In genomic region chr16:52861614-52862022, GRCh38 we compare ENCODE assay signal across 8 cellular contexts.
DNase-seq lines count a peak whose midpoint lies in the region; ATAC-seq and TF ChIP-seq lines count a peak whose summit lies in the region.

No MANE protein-coding gene starts in this region.

- peaks cover 2% of the 10 kb centered on the region for H3K27me3 Mint-ChIP-seq in neural progenitor cell (ENCODE audit: insufficient read depth, low read depth)

- H3K36me3 Mint-ChIP-seq in neural progenitor cell, result no peaks in the 10 kb centered on the region

- H3K36me3 ChIP-seq in neural progenitor cell, result no peaks in the 10 kb centered on the region

- H3K27ac Mint-ChIP-seq in neural progenitor cell, result no peak overlapping the region

- in situ Hi-C loops in GM13977 (cut with MboI; ENCODE audit: low pct_unique_long_range_greater_than_20kb, low sequenced_read_pairs, unreplicated experiment), result no loop called here

- H3K4me2 ChIP-seq in neural progenitor cell, result no peak overlapping the region

- TF ChIP-seq CTCF in dorsolateral prefrontal cortex (IDR thresholded peaks at IDR 0.05 in 54 of 56, conservative IDR thresholded peaks at IDR 0.05 in 2 of 56; ENCODE audit: low read depth in 1 of 56, partially characterized antibody in 56 of 56) (peak in 53 of 56 donors; percentile 11 to 54 (median 38)), neural progenitor cell (IDR thresholded peaks at IDR 0.05) (peak; percentile 69), GM13977 (IDR thresholded peaks at IDR 0.05; ENCODE audit: extremely low read depth, insufficient read depth, missing control alignments) (no peak)

- intact Hi-C loops in dorsolateral prefrontal cortex (cut with DNase I), result loop anchor here in 1 of 2 donors (5.0 kb wide), 1 partner anchor 789 kb away; no protein-coding TSS in a partner anchor

- H3K4me1 Mint-ChIP-seq in neural progenitor cell, result no peaks in the 10 kb centered on the region

- H3K4me3 Mint-ChIP-seq in neural progenitor cell, result no peak overlapping the region

- DNase-seq in H4 (ENCODE audit: low spot score) (peak; percentile 17), NCI-H345 treated with DMSO at 0.1 percent for 48 hours (lab: John Stamatoyannopoulos, UW; ENCODE audit: unreplicated experiment) (peak; percentile 3), dorsolateral prefrontal cortex (peak in 2 of 10 donors; percentile 4 to 22), neural progenitor cell (ENCODE audit: low spot score) (peak; percentile 61), GF-D8 (lab: John Stamatoyannopoulos, UW) (no peak), GM13977 (ENCODE audit: low spot score) (no peak)
- DNase-seq in activated naive CD4-positive, alpha-beta T cell treated with anti-CD3 and anti-CD28 coated beads, Interleukin-2, amount 50 U/mL, for 16 hours, result no peak

- H3K79me2 ChIP-seq in neural progenitor cell (ENCODE audit: low read depth), result no peaks in the 10 kb centered on the region

- no peaks in the 10 kb centered on the region for H3K4me1 ChIP-seq in neural progenitor cell

- H3K9ac ChIP-seq in neural progenitor cell, result no peak overlapping the region

- H3K9me3 ChIP-seq in neural progenitor cell (ENCODE audit: low read depth), result no peaks in the 10 kb centered on the region

- H2AFZ ChIP-seq in neural progenitor cell (replicated peaks), result peak overlapping the region; percentile 89

- no peaks in the 10 kb centered on the region for H4K20me1 ChIP-seq in neural progenitor cell (ENCODE audit: low read depth)

- no peak for ATAC-seq in GM18868 (IDR thresholded peaks at IDR 0.05; ENCODE audit: unreplicated experiment)

- no peak overlapping the region for H3K4me3 ChIP-seq in dorsolateral prefrontal cortex
- no peak overlapping the region for H3K4me3 ChIP-seq in neural progenitor cell

- H3K9me3 Mint-ChIP-seq in neural progenitor cell, result no peaks in the 10 kb centered on the region

- no peaks in the 10 kb centered on the region for H3F3A ChIP-seq in neural progenitor cell (ENCODE audit: low read depth)

- H3K27me3 ChIP-seq in dorsolateral prefrontal cortex (peaks cover 0 to 4% (median 0%) of the 10 kb centered on the region in 45 donors), neural progenitor cell (no peaks in the 10 kb centered on the region)

- H3K27ac ChIP-seq in dorsolateral prefrontal cortex (no peak overlapping the region), neural progenitor cell (no peak overlapping the region)

Comparison
In these comparisons a context has a peak if more than half of its experiments do, and no peak if none do; other contexts are left out.
1. DNase-seq: peak in H4 (single experiment), NCI-H345 treated with DMSO at 0.1 percent for 48 hours (single experiment) and neural progenitor cell (single experiment); none in GF-D8 (single experiment), GM13977 (single experiment) and activated naive CD4-positive, alpha-beta T cell treated with anti-CD3 and anti-CD28 coated beads, Interleukin-2, amount 50 U/mL, for 16 hours (single experiment).